20 cellular contexts compared by ENCODE assay signal in genomic region chr7:19972872-19973271, GRCh38.
"Had no signal": no experiment of that assay in that cellular context is flagged by ENCODE, and none has a peak within 500 bp of the region (broad histone marks: within the 10 kb centered on the region; RNA-seq: fewer than 3 reads in every experiment).

No MANE protein-coding gene starts in this region.

- H3K4me3 ChIP-seq: heart left ventricle, lung, pancreas, thyroid gland, uterus had no signal

- H3K27ac ChIP-seq: heart left ventricle, pancreas, thyroid gland, uterus had no signal

- H3K4me1 ChIP-seq: heart left ventricle, pancreas, thyroid gland, uterus had no signal

- ATAC-seq: esophagus mucosa, heart left ventricle, left colon, left ventricle myocardium superior, pancreas, right cardiac atrium had no signal

- H3K9me3 ChIP-seq: heart left ventricle, pancreas, thyroid gland, uterus had no signal

- H3K9me3 Mint-ChIP-seq: nephron had no signal

- H3K36me3 ChIP-seq: heart left ventricle, pancreas, thyroid gland, uterus had no signal

- H3K27me3 Mint-ChIP-seq: progenitor cell of endocrine pancreas, type B pancreatic cell had no signal

- H3K27ac Mint-ChIP-seq: naive B cell, nephron, progenitor cell of endocrine pancreas, type B pancreatic cell had no signal

- DNase-seq: effector memory CD4-positive, alpha-beta T cell; heart left ventricle; hippocampal formation; left colon; left ventricle myocardium superior; mesendoderm; naive B cell; occipital lobe; pancreas; right cardiac atrium; small intestine; stimulated activated CD4-positive, alpha-beta T cell treated with anti-CD3 and anti-CD28 coated beads, Interleukin-12 subunit alpha, Interleukin-12 subunit beta, amount 100 ng/mL, for 4 hours; stimulated activated naive CD4-positive, alpha-beta T cell treated with Interleukin-2 at 50 U/mL for 16 hours; thyroid gland; uterus had no signal

- H3K4me1 Mint-ChIP-seq: naive B cell had no signal

- H3K36me3 Mint-ChIP-seq: naive B cell, type B pancreatic cell had no signal

- H3K27me3 ChIP-seq: heart left ventricle, pancreas, thyroid gland, uterus had no signal

- H3K4me3 Mint-ChIP-seq: naive B cell, nephron, type B pancreatic cell had no signal
